Comparison of ENCODE assay signal across 8 cellular contexts in the genomic region with DNA sequence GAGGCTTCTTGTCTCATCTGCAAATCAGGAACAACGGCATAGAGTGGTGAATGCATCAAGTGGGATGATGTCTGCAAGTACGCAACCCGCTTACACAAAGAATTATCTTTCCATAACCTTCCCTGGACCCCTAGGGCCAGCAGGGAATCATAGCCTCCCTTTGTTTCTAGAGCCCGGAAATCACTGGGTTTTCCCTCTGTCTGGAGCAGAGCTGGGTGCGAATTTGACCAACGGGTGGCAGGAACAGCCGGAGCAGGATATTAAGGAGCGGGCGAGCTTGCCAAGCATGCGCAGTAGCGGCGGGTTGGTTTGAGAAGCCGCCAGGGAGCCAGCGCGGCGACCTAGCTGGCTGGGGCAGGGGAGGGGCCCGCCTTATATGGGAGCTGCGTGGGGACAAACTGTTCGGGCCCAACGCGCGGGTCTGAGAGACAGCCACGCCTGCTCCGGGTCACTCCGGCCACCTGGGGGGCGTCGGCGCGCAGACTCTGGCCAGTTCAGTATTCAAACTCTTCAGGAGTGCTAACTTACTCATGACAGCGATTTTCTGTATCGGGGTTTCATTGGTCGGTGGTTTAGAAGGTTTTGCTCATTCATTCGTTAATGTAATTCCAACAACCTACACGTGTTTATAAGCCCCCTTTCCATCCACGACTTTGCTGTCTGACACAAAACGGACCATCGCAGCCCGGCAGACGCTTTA. TPM values are rescaled to one million over a fixed set of nuclear protein-coding genes. Genes with fewer than 3 reads are reported as not detected.
DNase-seq lines count a peak whose midpoint lies in the region; ATAC-seq and TF ChIP-seq lines count a peak whose summit lies in the region.

No MANE protein-coding gene starts in this region.

- peak overlapping the region; percentile 76 for H3K27ac Mint-ChIP-seq in Caco-2 (ENCODE audit: unreplicated experiment)
- H3K27ac Mint-ChIP-seq in activated naive CD4-positive, alpha-beta T cell treated with anti-CD3 and anti-CD28 coated beads for 36 hours, result peak overlapping the region; percentile 85

- peak overlapping the region; percentile 86 for H3K4me3 Mint-ChIP-seq in Caco-2 (ENCODE audit: unreplicated experiment)
- H3K4me3 Mint-ChIP-seq in activated naive CD4-positive, alpha-beta T cell treated with anti-CD3 and anti-CD28 coated beads for 36 hours, result peak overlapping the region; percentile 88

- H3K36me3 Mint-ChIP-seq in Caco-2 (ENCODE audit: insufficient read depth, unreplicated experiment), result peaks cover 15% of the 10 kb centered on the region
- peaks cover 1% of the 10 kb centered on the region for H3K36me3 Mint-ChIP-seq in activated naive CD4-positive, alpha-beta T cell treated with anti-CD3 and anti-CD28 coated beads for 36 hours (ENCODE audit: low read depth)

- intact Hi-C loops in Caco-2 (cut with micrococcal nuclease; ENCODE audit: unreplicated experiment), result loop anchor here (1.0 to 10.0 kb wide), 4 partner anchors 12 to 300 kb away; no protein-coding TSS in a partner anchor
- intact Hi-C loops in activated naive CD4-positive, alpha-beta T cell treated with anti-CD3 and anti-CD28 coated beads for 36 hours (cut with micrococcal nuclease), result loop anchor here (1.0 to 10.0 kb wide), 4 partner anchors 24 to 1710 kb away; a partner anchor contains a TSS

- BruUV-seq in Caco-2 (replicated peaks; lab: Mats Ljungman, UMichigan), result no TSS peak

- DNase-seq in Caco-2 (peak; percentile 85 to 89), HuH-7 (ENCODE audit: low spot score) (peak; percentile 97), SJCRH30 (peak; percentile 48 to 57), globus pallidus (ENCODE audit: low spot score) (peak; percentile 79), non-pigmented ciliary epithelial cell (ENCODE audit: low read depth) (peak; percentile 36), stromal cell of bone marrow (ENCODE audit: low read depth) (peak; percentile 31)
- DNase-seq in activated naive CD4-positive, alpha-beta T cell treated with anti-CD3 and anti-CD28 coated beads for 36 hours, result peak; percentile 89

- POLR2A ChIA-PET in Caco-2 (lab: Charles Lee), result no interaction called here

- peaks cover 33% of the 10 kb centered on the region for H3K4me1 Mint-ChIP-seq in Caco-2 (ENCODE audit: low read depth, unreplicated experiment)
- H3K4me1 Mint-ChIP-seq in activated naive CD4-positive, alpha-beta T cell treated with anti-CD3 and anti-CD28 coated beads for 36 hours (ENCODE audit: low read depth), result peaks cover 35% of the 10 kb centered on the region

- no peak for TF ChIP-seq CTCF in Caco-2 (IDR thresholded peaks at IDR 0.05; ENCODE audit: insufficient read depth in 1 of 2, low read depth in 1 of 2, low read length in 1 of 2, severe bottlenecking in 1 of 2, unreplicated experiment in 1 of 2)

- peak; percentile 73 for ATAC-seq in GM21360 (IDR thresholded peaks at IDR 0.05; ENCODE audit: unreplicated experiment)

- H3K27me3 Mint-ChIP-seq in Caco-2 (ENCODE audit: insufficient read depth, unreplicated experiment), result no peaks in the 10 kb centered on the region
- no peaks in the 10 kb centered on the region for H3K27me3 Mint-ChIP-seq in activated naive CD4-positive, alpha-beta T cell treated with anti-CD3 and anti-CD28 coated beads for 36 hours (ENCODE audit: low read depth)

- H3K36me3 ChIP-seq in Caco-2 (ENCODE audit: control insufficient read depth, insufficient read depth, low read length) (no peaks in the 10 kb centered on the region), SJCRH30 (no peaks in the 10 kb centered on the region)

- H3K4me1 ChIP-seq in Caco-2, result peaks cover 18% of the 10 kb centered on the region
- no peaks in the 10 kb centered on the region for H3K4me1 ChIP-seq in SJCRH30

- CTCF ChIA-PET in Caco-2 (lab: Charles Lee), result no interaction called here
- CTCF ChIA-PET in activated naive CD4-positive, alpha-beta T cell treated with anti-CD3 and anti-CD28 coated beads for 36 hours (lab: Charles Lee), result interaction anchor here (1.5 kb wide), 1 partner anchor 99 kb away, joined by 3 read pairs; no protein-coding TSS in a partner anchor

- no peaks in the 10 kb centered on the region for H3K27me3 ChIP-seq in Caco-2 (replicated peaks; ENCODE audit: control insufficient read depth, insufficient read depth, low read length)
- no peaks in the 10 kb centered on the region for H3K27me3 ChIP-seq in SJCRH30

- no peaks in the 10 kb centered on the region for H3K9me3 Mint-ChIP-seq in Caco-2 (ENCODE audit: unreplicated experiment)
- H3K9me3 Mint-ChIP-seq in activated naive CD4-positive, alpha-beta T cell treated with anti-CD3 and anti-CD28 coated beads for 36 hours, result no peaks in the 10 kb centered on the region

- H3K4me3 ChIP-seq in Caco-2 (ENCODE audit: low read depth, low read length) (peak overlapping the region; percentile 40), SJCRH30 (peak overlapping the region; percentile 38)

- no peaks in the 10 kb centered on the region for H3K9me3 ChIP-seq in Caco-2
- H3K9me3 ChIP-seq in SJCRH30 (replicated peaks), result no peaks in the 10 kb centered on the region

- H3K27ac ChIP-seq in SJCRH30, result no peak overlapping the region

RNA-seq across cellular contexts. Expression of a gene that starts 1.6 kb away (rescaled TPM):
- 10.9 and 11.3 TPM in 2 replicates for total RNA-seq in Caco-2 (2022)
- total RNA-seq in SJCRH30 (2014; rRNA removed; shearing (Covaris generic)), result 2.0 and 2.6 TPM in 2 replicates
- total RNA-seq in activated naive CD4-positive, alpha-beta T cell treated with anti-CD3 and anti-CD28 coated beads for 36 hours, result 1 to 10 TPM; 5.1 to 5.6 TPM

Comparison
In these comparisons a context has a peak if more than half of its experiments do, and no peak if none do; other contexts are left out.
1. DNase-seq: peak in every context shown above with its lines; median percentile 97 in HuH-7; 89 in activated naive CD4-positive, alpha-beta T cell treated with anti-CD3 and anti-CD28 coated beads for 36 hours; 87 in Caco-2; 79 in globus pallidus; 52 in SJCRH30; 36 in non-pigmented ciliary epithelial cell; 31 in stromal cell of bone marrow.